24 cellular contexts compared by ENCODE assay signal in genomic region chr6:135534773-135535380, GRCh38. TPM values are rescaled to one million over a fixed set of nuclear protein-coding genes. Genes with fewer than 3 reads are reported as not detected.
DNase-seq lines count a peak whose midpoint lies in the region; ATAC-seq lines count a peak whose summit lies in the region.
"Had no signal": no experiment of that assay in that cellular context is flagged by ENCODE, and none has a peak within 500 bp of the region (broad histone marks: within the 10 kb centered on the region; RNA-seq: fewer than 3 reads in every experiment).

No MANE protein-coding gene starts in this region.

- no peak overlapping the region for H3K4ac ChIP-seq in mesenchymal stem cell (ENCODE audit: low read depth in 1 of 2, low read length in 2 of 2)

- H3K36me3 ChIP-seq in mesenchymal stem cell (ENCODE audit: control insufficient read depth in 1 of 2, insufficient read depth in 2 of 2, low read depth in 1 of 2, low read length in 2 of 2): no peaks in the 10 kb centered on the region
- H3K36me3 ChIP-seq: Peyer's patch, upper lobe of left lung, WERI-Rb-1 had no signal

- H2BK15ac ChIP-seq in mesenchymal stem cell (ENCODE audit: low read depth, poor library complexity, severe bottlenecking): no peak overlapping the region

- no CpG with 5 or more reads among the region's 3 CpGs for WGBS in mesenchymal stem cell

- no peak overlapping the region for H4K91ac ChIP-seq in mesenchymal stem cell (ENCODE audit: low read length)

- H3K4me2 ChIP-seq in mesenchymal stem cell (ENCODE audit: low read length, poor library complexity, severe bottlenecking): no peak overlapping the region

- no peak overlapping the region for H2BK12ac ChIP-seq in mesenchymal stem cell (ENCODE audit: low read length in 2 of 2)

- DNase-seq in AG20443 (ENCODE audit: low spot score) (peak; percentile 22), LHCN-M2 (ENCODE audit: low read depth) (peak; percentile 71), astrocyte of the hippocampus (ENCODE audit: low read depth, low spot score) (peak; percentile 30), mesenchymal stem cell (peak; percentile 22), Ammon's horn (ENCODE audit: low spot score) (no peak), putamen (ENCODE audit: low spot score) (no peak)
- DNase-seq: activated CD4-positive, alpha-beta T cell treated with anti-CD3 and anti-CD28 coated beads, Interleukin-2, amount 10 ng/mL, durations not matched to agents 7 days and 5 days; activated CD8-positive, alpha-beta memory T cell treated with anti-CD3 and anti-CD28 coated beads, Interleukin-2, amount 10 ng/mL, durations not matched to agents 7 days and 5 days; effector memory CD8-positive, alpha-beta T cell; glutamatergic neuron; HFFc6; left colon; mesendoderm; NCI-H1417 treated with DMSO at 0.1 percent for 48 hours; NCI-H524; NK-92 treated with Interleukin-12 subunit alpha and Interleukin-12 subunit beta, amount 100 ng/mL, for 24 hours; Peyer's patch; upper lobe of left lung; WERI-Rb-1 had no signal

- H3K23ac ChIP-seq in mesenchymal stem cell (ENCODE audit: low read length in 2 of 2): no peak overlapping the region

- H3K9ac ChIP-seq in mesenchymal stem cell (ENCODE audit: low read length): peak overlapping the region; percentile 10
- H3K9ac ChIP-seq: parathyroid adenoma had no signal

- H2AK5ac ChIP-seq in mesenchymal stem cell (ENCODE audit: low read length, severe bottlenecking): no peak overlapping the region

- no peak overlapping the region for H4K8ac ChIP-seq in mesenchymal stem cell (ENCODE audit: low read length)

- H3K27me3 ChIP-seq in mesenchymal stem cell (ENCODE audit: control insufficient read depth in 1 of 2, insufficient read depth in 1 of 2, low read length in 2 of 2): no peaks in the 10 kb centered on the region
- H3K27me3 ChIP-seq: Peyer's patch, upper lobe of left lung had no signal

- no peak overlapping the region for H2AFZ ChIP-seq in mesenchymal stem cell (ENCODE audit: low read depth, low read length)
- H2AFZ ChIP-seq: parathyroid adenoma had no signal

- H3K18ac ChIP-seq in mesenchymal stem cell (ENCODE audit: low read depth in 1 of 2, low read length in 2 of 2): no peak overlapping the region

- H3K4me3 ChIP-seq in mesenchymal stem cell (ENCODE audit: insufficient read depth in 1 of 2, low read depth in 1 of 2, low read length in 2 of 2): no peak overlapping the region
- H3K4me3 ChIP-seq: Peyer's patch, SK-N-MC, upper lobe of left lung had no signal

- H2BK120ac ChIP-seq in mesenchymal stem cell (ENCODE audit: low read depth, low read length): no peak overlapping the region

- H3K4me1 ChIP-seq in mesenchymal stem cell (ENCODE audit: control insufficient read depth, insufficient read depth, low read depth, low read length): peaks cover 3% of the 10 kb centered on the region
- H3K4me1 ChIP-seq: Peyer's patch, upper lobe of left lung had no signal

- H3K9me3 ChIP-seq in mesenchymal stem cell (ENCODE audit: control insufficient read depth, low read length): no peaks in the 10 kb centered on the region
- H3K9me3 ChIP-seq: Peyer's patch, upper lobe of left lung had no signal

- H3K27ac ChIP-seq in mesenchymal stem cell (ENCODE audit: low read length, poor library complexity, severe bottlenecking): no peak overlapping the region
- H3K27ac ChIP-seq: parathyroid adenoma, Peyer's patch, SK-N-MC, upper lobe of left lung, WERI-Rb-1 had no signal

- no peaks in the 10 kb centered on the region for H3K79me1 ChIP-seq in mesenchymal stem cell (replicated peaks; ENCODE audit: low read length, poor library complexity, severe bottlenecking)

- H3K14ac ChIP-seq in mesenchymal stem cell (ENCODE audit: low read length in 2 of 2): no peak overlapping the region

- H2BK5ac ChIP-seq in mesenchymal stem cell (ENCODE audit: low read depth, low read length, poor library complexity, severe bottlenecking): no peak overlapping the region

- no peak for ATAC-seq in GM19328 (IDR thresholded peaks at IDR 0.05; ENCODE audit: unreplicated experiment)
- no peak for ATAC-seq in GM19463 (IDR thresholded peaks at IDR 0.05; ENCODE audit: unreplicated experiment)
- ATAC-seq: activated CD8-positive, alpha-beta memory T cell treated with anti-CD3 and anti-CD28 coated beads, Interleukin-2, amount 10 ng/mL, durations not matched to agents 7 days and 5 days; effector memory CD8-positive, alpha-beta T cell; esophagus mucosa; left colon had no signal

RNA-seq across cellular contexts. Expression of gene AHI1, which starts 37.3 kb away (rescaled TPM):
- 25.3 and 30.1 TPM in 2 replicates for total RNA-seq in LHCN-M2 (2014; rRNA removed)
- 6.8 TPM for polyA plus RNA-seq in LHCN-M2 (2012)
- polyA plus RNA-seq in mesenchymal stem cell (2013, experiment 1 of 2): 14.2 TPM
- 13.9 TPM for polyA plus RNA-seq in mesenchymal stem cell (2013, experiment 2 of 2)

Comparison
In these comparisons a context has a peak if more than half of its experiments do, and no peak if none do; other contexts are left out.
1. DNase-seq: peak in AG20443 (single experiment), LHCN-M2 (single experiment), astrocyte of the hippocampus (single experiment) and mesenchymal stem cell (single experiment); none in Ammon's horn (single experiment) and putamen (single experiment).